Comparison of ENCODE assay signal across 10 cellular contexts in genomic region chr9:94922691-94923107, GRCh38.
A peak's percentile ranks its signal among the peaks of the same experiment; 100 is the strongest.
DNase-seq lines count a peak whose midpoint lies in the region; ATAC-seq and TF ChIP-seq lines count a peak whose summit lies in the region.
"Had no signal": no experiment of that assay in that cellular context is flagged by ENCODE, and none has a peak within 500 bp of the region (broad histone marks: within the 10 kb centered on the region; RNA-seq: fewer than 3 reads in every experiment).

No MANE protein-coding gene starts in this region.

- H3K4me1 ChIP-seq in mesodermal cell (ENCODE audit: control insufficient read depth, insufficient read depth, low read length, poor library complexity, severe bottlenecking): peaks cover 54% of the 10 kb centered on the region

- no peak for ATAC-seq in HG03039 (IDR thresholded peaks at IDR 0.05; ENCODE audit: unreplicated experiment)

- H3K36me3 ChIP-seq in mesodermal cell (ENCODE audit: control insufficient read depth, insufficient read depth, low read length): peaks cover 19% of the 10 kb centered on the region

- no peaks in the 10 kb centered on the region for H3K9me3 ChIP-seq in mesodermal cell (ENCODE audit: control insufficient read depth, low read length)

- H3K27ac ChIP-seq in dorsolateral prefrontal cortex (peak overlapping the region; percentile 1 to 100 (median 89)), mesodermal cell (ENCODE audit: low read depth, low read length, severe bottlenecking) (peak overlapping the region; percentile 98)

- DNase-seq in SIG-M5 treated with dmso at 0.1 percent for 504 hours (lab: John Stamatoyannopoulos, UW; ENCODE audit: unreplicated experiment) (peak; percentile 36), SIG-M5 (lab: John Stamatoyannopoulos, UW) (no peak), dorsolateral prefrontal cortex (no peak), HUDEP-2 (lab: John Stamatoyannopoulos, UW; ENCODE audit: unreplicated experiment in 76 of 76) (no peak), NCI-H2171 (lab: John Stamatoyannopoulos, UW) (no peak)
- DNase-seq in stimulated activated CD4-positive, alpha-beta T cell treated with anti-CD3 and anti-CD28 coated beads, Interleukin-4, amount 100 ng/mL, for 24 hours: no peak
- DNase-seq: activated CD4-positive, alpha-beta T cell treated with anti-CD3 and anti-CD28 coated beads, Interleukin-2, amount 50 U/mL, for 1 hour; KBM-7 had no signal

- no peaks in the 10 kb centered on the region for H3K27me3 ChIP-seq in dorsolateral prefrontal cortex

- peak overlapping the region in 6 of 59 donors; percentile 2 to 26 (median 8) for H3K4me3 ChIP-seq in dorsolateral prefrontal cortex
- no peak overlapping the region for H3K4me3 ChIP-seq in mesodermal cell (ENCODE audit: extremely low read depth, insufficient read depth, low read length, poor library complexity, severe bottlenecking)

- TF ChIP-seq CTCF in dorsolateral prefrontal cortex (IDR thresholded peaks at IDR 0.05 in 54 of 56, conservative IDR thresholded peaks at IDR 0.05 in 2 of 56; ENCODE audit: low read depth in 1 of 56, partially characterized antibody in 56 of 56): no peak

- intact Hi-C loops in dorsolateral prefrontal cortex (cut with DNase I): no loop called here

- WGBS in mesodermal cell (ENCODE audit: insufficient coverage in 2 of 2), 2 experiments: 87 to 100% methylated on average over 5 of the region's 5 CpGs
